Comparison of ENCODE assay signal across 23 cellular contexts in the genomic region with DNA sequence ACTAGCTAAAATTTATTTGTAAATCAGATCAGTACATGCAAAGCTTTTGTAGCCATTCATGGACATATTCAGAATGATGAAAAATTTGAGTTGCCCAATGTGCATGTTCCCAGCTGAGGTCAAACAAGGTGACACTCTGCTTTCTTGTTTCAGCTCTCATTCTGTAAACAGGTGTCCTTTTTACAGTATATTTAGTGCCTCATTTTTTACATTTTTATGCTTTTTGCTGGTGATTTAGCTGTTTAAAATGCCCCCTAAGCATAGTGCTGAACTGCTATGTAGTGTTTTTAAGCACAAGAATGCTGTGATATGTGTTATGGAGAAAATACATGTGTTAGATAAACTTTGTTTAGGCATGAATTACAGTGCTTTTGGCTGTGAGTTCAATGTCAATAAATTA.
"Had no signal": no experiment of that assay in that cellular context is flagged by ENCODE, and none has a peak within 500 bp of the region (broad histone marks: within the 10 kb centered on the region; RNA-seq: fewer than 3 reads in every experiment).

No MANE protein-coding gene starts in this region.

- H3K27me3 ChIP-seq: dorsolateral prefrontal cortex, neural progenitor cell, right atrium auricular region, sigmoid colon, spleen, tibial nerve, vagina had no signal

- H3K27ac Mint-ChIP-seq: nephron; neural progenitor cell; stimulated activated naive B cell treated with anti-CD40 and anti-IgM and Interleukin-4, amounts not matched to agents 10 μg/mL and 1 μg/mL and 100 μg/mL, for 72 hours; stimulated activated naive CD8-positive, alpha-beta T cell treated with anti-CD3 and anti-CD28 coated beads, Interleukin-15, Interleukin-2, amounts not matched to agents 100 ng/mL and 50 ng/mL, for 24 hours had no signal

- H3K4me3 Mint-ChIP-seq: immature natural killer cell; naive thymus-derived CD4-positive, alpha-beta T cell; nephron; neural progenitor cell; stimulated activated naive B cell treated with anti-CD40 and anti-IgM and Interleukin-4, amounts not matched to agents 10 μg/mL and 1 μg/mL and 100 μg/mL, for 72 hours; stimulated activated naive CD8-positive, alpha-beta T cell treated with anti-CD3 and anti-CD28 coated beads, Interleukin-15, Interleukin-2, amounts not matched to agents 100 ng/mL and 50 ng/mL, for 24 hours had no signal

- H3K27ac ChIP-seq: dorsolateral prefrontal cortex, neural progenitor cell, parathyroid adenoma, prostate gland, right atrium auricular region, sigmoid colon, skin epidermis, spleen, thoracic aorta, tibial nerve, vagina had no signal

- H3K36me3 ChIP-seq: neural progenitor cell, prostate gland had no signal

- H3K4me3 ChIP-seq: dorsolateral prefrontal cortex, neural progenitor cell, prostate gland, right atrium auricular region, sigmoid colon, skin epidermis, spleen, thoracic aorta, tibial nerve, vagina had no signal

- H3K9ac ChIP-seq: neural progenitor cell, parathyroid adenoma had no signal

- DNase-seq: cerebellar nuclear complex; dorsolateral prefrontal cortex; effector CD4-positive, alpha-beta T cell; foreskin melanocyte; hypothalamus; immature natural killer cell; mesenchymal stem cell; midbrain; naive thymus-derived CD4-positive, alpha-beta T cell; sigmoid colon; spleen; stimulated activated CD4-positive, alpha-beta T cell treated with anti-CD3 and anti-CD28 coated beads, Interleukin-4, amount 100 ng/mL, for 4 hours; stimulated activated naive B cell treated with anti-CD40 and anti-IgM and Interleukin-4, amounts not matched to agents 10 μg/mL and 1 μg/mL and 100 μg/mL, for 72 hours had no signal

- H3K4me1 ChIP-seq: neural progenitor cell, parathyroid adenoma, prostate gland, right atrium auricular region, spleen, tibial nerve, vagina had no signal

- H3K4me2 ChIP-seq: neural progenitor cell had no signal

- H3K9me3 ChIP-seq: prostate gland, right atrium auricular region, sigmoid colon, spleen, thoracic aorta, tibial nerve, vagina had no signal

- H3K4me1 Mint-ChIP-seq: nephron; neural progenitor cell; stimulated activated naive B cell treated with anti-CD40 and anti-IgM and Interleukin-4, amounts not matched to agents 10 μg/mL and 1 μg/mL and 100 μg/mL, for 72 hours had no signal

- H2AFZ ChIP-seq: neural progenitor cell, parathyroid adenoma had no signal

- ATAC-seq: naive thymus-derived CD4-positive, alpha-beta T cell; stimulated activated naive B cell treated with anti-CD40 and anti-IgM and Interleukin-4, amounts not matched to agents 10 μg/mL and 1 μg/mL and 100 μg/mL, for 72 hours had no signal

- H3K9me3 Mint-ChIP-seq: nephron; neural progenitor cell; stimulated activated naive B cell treated with anti-CD40 and anti-IgM and Interleukin-4, amounts not matched to agents 10 μg/mL and 1 μg/mL and 100 μg/mL, for 72 hours; stimulated activated naive CD8-positive, alpha-beta T cell treated with anti-CD3 and anti-CD28 coated beads, Interleukin-15, Interleukin-2, amounts not matched to agents 100 ng/mL and 50 ng/mL, for 24 hours had no signal
